19 cellular contexts compared by ENCODE assay signal in genomic region chr22:17712441-17712840, GRCh38.
DNase-seq lines count a peak whose midpoint lies in the region; FAIRE-seq and TF ChIP-seq lines count a peak whose summit lies in the region.
"Had no signal": no experiment of that assay in that cellular context is flagged by ENCODE, and none has a peak within 500 bp of the region (broad histone marks: within the 10 kb centered on the region; RNA-seq: fewer than 3 reads in every experiment).

No MANE protein-coding gene starts in this region.

- no peak for TF ChIP-seq POLR2A in sigmoid colon (IDR thresholded peaks at IDR 0.05)
- no peak for TF ChIP-seq POLR2A in H54 (IDR thresholded peaks at IDR 0.05; ENCODE audit: low read depth, low read length)
- no peak for TF ChIP-seq POLR2A in stomach (IDR thresholded peaks at IDR 0.05)

- in situ Hi-C loops in GM23248 (cut with MboI): no loop called here

- H2AK5ac ChIP-seq in mesenchymal stem cell (ENCODE audit: low read length, severe bottlenecking): no peak overlapping the region

- H3K4me3 ChIP-seq in GM23248: no peak overlapping the region
- no peak overlapping the region for H3K4me3 ChIP-seq in SK-N-SH (ENCODE audit: low read depth in 2 of 2, low read length in 1 of 2)
- H3K4me3 ChIP-seq in mesenchymal stem cell (ENCODE audit: insufficient read depth in 1 of 2, low read depth in 1 of 2, low read length in 2 of 2): no peak overlapping the region
- H3K4me3 ChIP-seq in sigmoid colon: no peak overlapping the region
- no peak overlapping the region for H3K4me3 ChIP-seq in stomach
- H3K4me3 ChIP-seq: Peyer's patch, prostate gland, suprapubic skin had no signal

- TF ChIP-seq EP300 in SK-N-SH (IDR thresholded peaks at IDR 0.05; ENCODE audit: borderline replicate concordance in 1 of 2, low read depth in 1 of 2, low read length in 1 of 2) (no peak), sigmoid colon (IDR thresholded peaks at IDR 0.05) (no peak), stomach (IDR thresholded peaks at IDR 0.05) (no peak)

- H3K36me3 ChIP-seq in GM23248 (ENCODE audit: low read depth) (no peaks in the 10 kb centered on the region; the same call in 1 of the 2 replicates), SK-N-SH (replicated peaks in 1 of 2; ENCODE audit: control insufficient read depth in 1 of 2, insufficient read depth in 2 of 2, low read length in 1 of 2) (no peaks in the 10 kb centered on the region), mesenchymal stem cell (ENCODE audit: control insufficient read depth in 1 of 2, insufficient read depth in 2 of 2, low read depth in 1 of 2, low read length in 2 of 2) (peaks cover 4 to 18% of the 10 kb centered on the region in 2 experiments), sigmoid colon (no peaks in the 10 kb centered on the region), stomach (peaks cover 0 to 17% (median 9%) of the 10 kb centered on the region in 4 donors)
- H3K36me3 ChIP-seq: Peyer's patch, prostate gland, suprapubic skin had no signal

- no peak overlapping the region for H2AFZ ChIP-seq in GM23248
- no peak overlapping the region for H2AFZ ChIP-seq in SK-N-SH (ENCODE audit: low read depth)
- no peak overlapping the region for H2AFZ ChIP-seq in mesenchymal stem cell (ENCODE audit: low read depth, low read length)

- H3K4me2 ChIP-seq in GM23248 (ENCODE audit: unreplicated experiment) (peak overlapping the region; percentile 7), SK-N-SH (no peak overlapping the region), mesenchymal stem cell (ENCODE audit: low read length, poor library complexity, severe bottlenecking) (no peak overlapping the region)

- FAIRE-seq in H54 (lab: Jason Lieb, UNC): no peak

- H3K79me2 ChIP-seq in GM23248 (ENCODE audit: insufficient read depth) (peaks cover 98% of the 10 kb centered on the region), SK-N-SH (ENCODE audit: insufficient read depth) (peaks cover 84% of the 10 kb centered on the region)

- no peak overlapping the region for H3K4ac ChIP-seq in mesenchymal stem cell (ENCODE audit: low read depth in 1 of 2, low read length in 2 of 2)

- no peak overlapping the region for H2BK12ac ChIP-seq in mesenchymal stem cell (ENCODE audit: low read length in 2 of 2)

- H2BK5ac ChIP-seq in mesenchymal stem cell (ENCODE audit: low read depth, low read length, poor library complexity, severe bottlenecking): no peak overlapping the region

- 50 to 51% methylated on average over 2 of the region's 2 CpGs for WGBS in GM23248 (ENCODE audit: low coverage in 1 of 2, low lambda C conversion rate in 2 of 2, missing lambda C conversion rate in 2 of 2), 2 experiments
- WGBS in SK-N-SH (ENCODE audit: low lambda C conversion rate): 52% methylated on average over 2 of the region's 2 CpGs
- WGBS in mesenchymal stem cell: 85% methylated on average over 2 of the region's 2 CpGs
- 68 to 76% methylated on average over 2 of the region's 2 CpGs for WGBS in sigmoid colon, 2 donors
- WGBS in stomach, 5 donors: 53 to 73% (median 61%) methylated on average over 2 of the region's 2 CpGs

- H3K9me2 ChIP-seq in GM23248 (ENCODE audit: insufficient read depth): no peaks in the 10 kb centered on the region
- H3K9me2 ChIP-seq in SK-N-SH: no peaks in the 10 kb centered on the region

- TF ChIP-seq CTCF in SK-N-SH (IDR thresholded peaks at IDR 0.05) (no peak), sigmoid colon (IDR thresholded peaks at IDR 0.05) (no peak), stomach (IDR thresholded peaks at IDR 0.05) (no peak)

- peaks cover 16% of the 10 kb centered on the region for H3K79me1 ChIP-seq in mesenchymal stem cell (replicated peaks; ENCODE audit: low read length, poor library complexity, severe bottlenecking)

- no peak for TF ChIP-seq RAD21 in SK-N-SH (IDR thresholded peaks at IDR 0.05; ENCODE audit: low read length)

- H3K27me3 ChIP-seq in GM23248 (replicated peaks; ENCODE audit: insufficient read depth): no peaks in the 10 kb centered on the region
- no peaks in the 10 kb centered on the region for H3K27me3 ChIP-seq in SK-N-SH (ENCODE audit: insufficient read depth)
- no peaks in the 10 kb centered on the region for H3K27me3 ChIP-seq in mesenchymal stem cell (ENCODE audit: control insufficient read depth in 1 of 2, insufficient read depth in 1 of 2, low read length in 2 of 2)
- H3K27me3 ChIP-seq in sigmoid colon: no peaks in the 10 kb centered on the region
- no peaks in the 10 kb centered on the region for H3K27me3 ChIP-seq in stomach
- H3K27me3 ChIP-seq: Peyer's patch, suprapubic skin had no signal

- no peak overlapping the region for H2BK15ac ChIP-seq in mesenchymal stem cell (ENCODE audit: low read depth, poor library complexity, severe bottlenecking)

- peaks cover 27% of the 10 kb centered on the region for H3K4me1 ChIP-seq in GM23248 (ENCODE audit: insufficient read depth)
- H3K4me1 ChIP-seq in SK-N-SH (ENCODE audit: control insufficient read depth in 1 of 2, insufficient read depth in 2 of 2, low read depth in 1 of 2, low read length in 1 of 2): no peaks in the 10 kb centered on the region; a peak in 1 of 4 replicates
- H3K4me1 ChIP-seq in mesenchymal stem cell (ENCODE audit: control insufficient read depth, insufficient read depth, low read depth, low read length): peaks cover 1% of the 10 kb centered on the region
- peaks cover 0 to 34% (median 19%) of the 10 kb centered on the region in 4 donors for H3K4me1 ChIP-seq in sigmoid colon
- H3K4me1 ChIP-seq in stomach: peaks cover 0 to 9% (median 0%) of the 10 kb centered on the region in 4 donors
- H3K4me1 ChIP-seq: Caco-2, Peyer's patch, prostate gland had no signal

- no peak overlapping the region for H4K91ac ChIP-seq in mesenchymal stem cell (ENCODE audit: low read length)

- no peak overlapping the region for H3K23ac ChIP-seq in mesenchymal stem cell (ENCODE audit: low read length in 2 of 2)

- CTCF ChIA-PET in SK-N-SH (lab: Yijun Ruan, JAX): interaction anchor here (0.9 to 1.4 kb wide), 2 partner anchors 12 to 69 kb away, joined by 3 to 4 read pairs; no protein-coding TSS in a partner anchor

- H3K9ac ChIP-seq in GM23248 (no peak overlapping the region), SK-N-SH (no peak overlapping the region), mesenchymal stem cell (ENCODE audit: low read length) (peak overlapping the region; percentile 17)

- H3F3A ChIP-seq in GM23248 (ENCODE audit: insufficient read depth) (peaks cover 13% of the 10 kb centered on the region), SK-N-SH (replicated peaks; ENCODE audit: insufficient read depth) (no peaks in the 10 kb centered on the region)

- no peak overlapping the region for H2BK120ac ChIP-seq in mesenchymal stem cell (ENCODE audit: low read depth, low read length)

- DNase-seq in GM23248 (peak; percentile 61), SK-N-SH (no peak), dermis blood vessel endothelial cell (peak; percentile 48), mesenchymal stem cell (peak; percentile 45), sigmoid colon (no peak), H54 (ENCODE audit: insufficient read length, low spot score) (no peak), stomach (no peak), pons (ENCODE audit: low spot score) (no peak)
- DNase-seq: activated CD4-positive, alpha-beta T cell treated with anti-CD3 and anti-CD28 coated beads, Interleukin-2, amount 10 ng/mL, durations not matched to agents 24 days and 14 days; activated CD8-positive, alpha-beta memory T cell treated with anti-CD3 and anti-CD28 coated beads, Interleukin-2, amount 50 U/mL, for 4 hours; activated gamma-delta T cell; AML-193; anterior cingulate cortex; Caco-2; hippocampal formation; Karpas-422; Peyer's patch had no signal

- H3K14ac ChIP-seq in mesenchymal stem cell (ENCODE audit: low read length in 2 of 2): no peak overlapping the region

- H3K27ac ChIP-seq in GM23248 (peak overlapping the region; percentile 0; the same call in 1 of the 2 replicates), SK-N-SH (ENCODE audit: low read depth in 2 of 2, low read length in 1 of 2) (peak overlapping the region in 1 of 2 experiments; percentile 7; a peak in 1 of 4 replicates), mesenchymal stem cell (ENCODE audit: low read length, poor library complexity, severe bottlenecking) (no peak overlapping the region), sigmoid colon (peak overlapping the region in 1 of 4 donors; percentile 66), stomach (no peak overlapping the region)
- H3K27ac ChIP-seq: Peyer's patch, prostate gland, suprapubic skin had no signal

- intact Hi-C loops in sigmoid colon (cut with DNase I): no loop called here
- intact Hi-C loops in stomach (cut with DNase I; ENCODE audit: low total_unique reads): no loop called here

- no peak overlapping the region for H3K18ac ChIP-seq in mesenchymal stem cell (ENCODE audit: low read depth in 1 of 2, low read length in 2 of 2)

- H4K20me1 ChIP-seq in GM23248 (ENCODE audit: insufficient read depth): no peaks in the 10 kb centered on the region; the same call in 1 of the 2 replicates
- H4K20me1 ChIP-seq in SK-N-SH (ENCODE audit: insufficient read depth): no peaks in the 10 kb centered on the region; the same call in 1 of the 2 replicates

- H4K8ac ChIP-seq in mesenchymal stem cell (ENCODE audit: low read length): no peak overlapping the region

- POLR2A ChIA-PET in SK-N-SH (lab: Yijun Ruan, JAX): no interaction called here

- no peaks in the 10 kb centered on the region for H3K9me3 ChIP-seq in GM23248 (ENCODE audit: low read depth)
- no peaks in the 10 kb centered on the region for H3K9me3 ChIP-seq in SK-N-SH
- H3K9me3 ChIP-seq in mesenchymal stem cell (ENCODE audit: control insufficient read depth, low read length): no peaks in the 10 kb centered on the region
- H3K9me3 ChIP-seq in sigmoid colon: no peaks in the 10 kb centered on the region
- no peaks in the 10 kb centered on the region for H3K9me3 ChIP-seq in stomach
- H3K9me3 ChIP-seq: Caco-2, Peyer's patch, prostate gland, suprapubic skin had no signal

TF ChIP-seq in SK-N-SH, 30 proteins besides CTCF, POLR2A, EP300 and RAD21:
- TF ChIP-seq SIN3A (IDR thresholded peaks at IDR 0.05; ENCODE audit: borderline replicate concordance, low read depth, low read length) (no peak), TCF12 (IDR thresholded peaks at IDR 0.05) (peak; percentile 28; the same call in 1 of the 2 replicates)
- TF ChIP-seq, protein P1, sequence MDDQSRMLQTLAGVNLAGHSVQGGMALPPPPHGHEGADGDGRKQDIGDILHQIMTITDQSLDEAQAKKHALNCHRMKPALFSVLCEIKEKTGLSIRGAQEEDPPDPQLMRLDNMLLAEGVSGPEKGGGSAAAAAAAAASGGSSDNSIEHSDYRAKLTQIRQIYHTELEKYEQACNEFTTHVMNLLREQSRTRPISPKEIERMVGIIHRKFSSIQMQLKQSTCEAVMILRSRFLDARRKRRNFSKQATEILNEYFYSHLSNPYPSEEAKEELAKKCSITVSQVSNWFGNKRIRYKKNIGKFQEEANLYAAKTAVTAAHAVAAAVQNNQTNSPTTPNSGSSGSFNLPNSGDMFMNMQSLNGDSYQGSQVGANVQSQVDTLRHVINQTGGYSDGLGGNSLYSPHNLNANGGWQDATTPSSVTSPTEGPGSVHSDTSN (IDR thresholded peaks at IDR 0.05): no peak

Comparison
In these comparisons a context has a peak if more than half of its experiments do, and no peak if none do; other contexts are left out.
1. DNase-seq: peak in GM23248 (single experiment), dermis blood vessel endothelial cell (single experiment) and mesenchymal stem cell (single experiment); none in SK-N-SH (single experiment), sigmoid colon (single experiment), H54 (single experiment), stomach (single experiment) and pons (single experiment).